ENCODE assay signal across 12 cellular contexts in the genomic region with DNA sequence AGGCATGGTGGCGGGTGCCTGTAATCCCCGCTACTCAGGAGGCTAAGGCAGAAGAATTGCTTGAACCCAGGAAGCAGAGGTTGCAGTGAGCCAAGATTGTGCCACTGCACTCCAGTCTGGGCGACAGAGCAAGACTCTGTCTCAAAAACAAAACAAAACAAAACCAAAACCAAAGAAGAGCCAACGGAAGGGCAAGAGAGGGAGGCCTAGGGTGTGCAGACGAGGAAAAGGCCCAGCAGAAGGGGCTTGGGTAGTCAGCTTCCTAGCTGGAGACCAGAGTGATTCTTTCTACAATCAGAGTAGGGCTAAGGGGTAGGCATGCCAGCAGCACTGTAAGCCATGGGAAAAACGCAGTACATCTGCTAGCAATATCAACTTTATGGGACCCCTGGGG. TPM values are rescaled to one million over a fixed set of nuclear protein-coding genes. Genes with fewer than 3 reads are reported as not detected.
DNase-seq lines count a peak whose midpoint lies in the region; ATAC-seq and TF ChIP-seq lines count a peak whose summit lies in the region.
"Not testable (repeated sequence)": the region's sequence is repeated elsewhere in the genome, so short reads cannot be mapped to it uniquely, and the experiment has no call there.
"Had no signal": no experiment of that assay in that cellular context is flagged by ENCODE, and none has a peak within 500 bp of the region (broad histone marks: within the 10 kb centered on the region; RNA-seq: fewer than 3 reads in every experiment).

No MANE protein-coding gene starts in this region.

- H3K27me3 ChIP-seq in DND-41 (ENCODE audit: insufficient read depth, low read length, poor library complexity); sigmoid colon: not testable (repeated sequence)

- H3K9ac ChIP-seq in DND-41 (ENCODE audit: low read depth, low read length): peak overlapping the region; percentile 82

- H3K9me3 ChIP-seq in DND-41 (ENCODE audit: insufficient read depth, low read length, severe bottlenecking); sigmoid colon: not testable (repeated sequence)

- CTCF ChIA-PET in T-cell (lab: Charles Lee): not testable (repeated sequence)
- CTCF ChIA-PET in activated CD4-positive, alpha-beta memory T cell treated with anti-CD3 and anti-CD28 coated beads, Interleukin-2, amount 10 ng/mL, durations not matched to agents 7 days and 5 days (lab: Charles Lee): interaction anchor here (1.1 to 1.9 kb wide), 2 partner anchors 17 to 106 kb away, joined by 3 to 5 read pairs; no protein-coding TSS in a partner anchor

- DNase-seq in DND-41: peak; percentile 64
- not testable (repeated sequence) for DNase-seq in T-cell; activated CD4-positive, alpha-beta memory T cell treated with anti-CD3 and anti-CD28 coated beads, Interleukin-2, amount 10 ng/mL, durations not matched to agents 7 days and 5 days; activated T-helper 2 cell treated with anti-CD3 and anti-CD28 coated beads, Interferon-gamma antibody, Interleukin-2, Interleukin-4, amounts not matched to agents 10 μg/mL and 5 μg/mL and 100 μg/mL, durations not matched to agents 14 hours and 24 hours and 36 hours (ENCODE audit: low spot score); central memory CD8-positive, alpha-beta T cell (ENCODE audit: low spot score in 2 of 2); naive thymus-derived CD8-positive, alpha-beta T cell
- peak; percentile 2 for DNase-seq in sigmoid colon

- H3K4me3 ChIP-seq in DND-41 (ENCODE audit: low read depth in 1 of 2, low read length in 2 of 2): peak overlapping the region in 1 of 2 experiments; percentile 18; a peak in 1 of 4 replicates
- not testable (repeated sequence) for H3K4me3 ChIP-seq in sigmoid colon

- POLR2A ChIA-PET in T-cell (lab: Charles Lee): not testable (repeated sequence)
- POLR2A ChIA-PET in activated CD4-positive, alpha-beta memory T cell treated with anti-CD3 and anti-CD28 coated beads, Interleukin-2, amount 10 ng/mL, durations not matched to agents 7 days and 5 days (lab: Charles Lee): interaction anchor here (4.9 to 5.5 kb wide), 2 partner anchors 15 to 38 kb away, joined by 34 to 45 read pairs; a partner anchor contains a TSS
- POLR2A ChIA-PET in naive thymus-derived CD8-positive, alpha-beta T cell (lab: Charles Lee): interaction anchor here (1.7 kb wide), 1 partner anchor 37 kb away, joined by 5 read pairs; a partner anchor contains a TSS

- not testable (repeated sequence) for TF ChIP-seq POLR2A in sigmoid colon (IDR thresholded peaks at IDR 0.05)

- H3K79me2 ChIP-seq in DND-41 (ENCODE audit: insufficient read depth, low read length): peaks cover 11% of the 10 kb centered on the region

- H3K4me3 Mint-ChIP-seq in T-cell: peak overlapping the region in 1 of 3 donors; percentile 26
- not testable (repeated sequence) for H3K4me3 Mint-ChIP-seq in activated CD4-positive, alpha-beta memory T cell treated with anti-CD3 and anti-CD28 coated beads, Interleukin-2, amount 10 ng/mL, durations not matched to agents 7 days and 5 days; activated T-helper 2 cell treated with anti-CD3 and anti-CD28 coated beads, Interferon-gamma antibody, Interleukin-2, Interleukin-4, amounts not matched to agents 10 μg/mL and 5 μg/mL and 100 μg/mL, durations not matched to agents 14 hours and 24 hours and 36 hours (ENCODE audit: low read depth)
- peak overlapping the region; percentile 62 for H3K4me3 Mint-ChIP-seq in central memory CD8-positive, alpha-beta T cell
- H3K4me3 Mint-ChIP-seq in naive thymus-derived CD8-positive, alpha-beta T cell: peak overlapping the region in 4 of 10 donors; percentile 17 to 41 (median 31)

- not testable (repeated sequence) for H2AFZ ChIP-seq in DND-41 (ENCODE audit: low read depth, low read length)

- not testable (repeated sequence) for TF ChIP-seq CTCF in DND-41 (IDR thresholded peaks at IDR 0.05; ENCODE audit: borderline replicate concordance, extremely low read depth, low read length, poor library complexity, severe bottlenecking); sigmoid colon (IDR thresholded peaks at IDR 0.05)

- not testable (repeated sequence) for H3K36me3 Mint-ChIP-seq in T-cell; activated CD4-positive, alpha-beta memory T cell treated with anti-CD3 and anti-CD28 coated beads, Interleukin-2, amount 10 ng/mL, durations not matched to agents 7 days and 5 days (ENCODE audit: low read depth); activated T-helper 2 cell treated with anti-CD3 and anti-CD28 coated beads, Interferon-gamma antibody, Interleukin-2, Interleukin-4, amounts not matched to agents 10 μg/mL and 5 μg/mL and 100 μg/mL, durations not matched to agents 14 hours and 24 hours and 36 hours (ENCODE audit: low read depth); central memory CD8-positive, alpha-beta T cell (ENCODE audit: insufficient read depth); naive thymus-derived CD8-positive, alpha-beta T cell

- not testable (repeated sequence) for H3K9me3 Mint-ChIP-seq in T-cell; activated CD4-positive, alpha-beta memory T cell treated with anti-CD3 and anti-CD28 coated beads, Interleukin-2, amount 10 ng/mL, durations not matched to agents 7 days and 5 days; activated T-helper 2 cell treated with anti-CD3 and anti-CD28 coated beads, Interferon-gamma antibody, Interleukin-2, Interleukin-4, amounts not matched to agents 10 μg/mL and 5 μg/mL and 100 μg/mL, durations not matched to agents 14 hours and 24 hours and 36 hours; central memory CD8-positive, alpha-beta T cell; naive thymus-derived CD8-positive, alpha-beta T cell

- 67 to 91% methylated on average over 6 of the region's 6 CpGs for WGBS in sigmoid colon, 2 donors

- peak overlapping the region; percentile 97 for H3K27ac ChIP-seq in DND-41 (ENCODE audit: low read length)
- H3K27ac ChIP-seq in sigmoid colon: not testable (repeated sequence)

- H3K4me2 ChIP-seq in DND-41 (ENCODE audit: insufficient read depth, low read length): peak overlapping the region; percentile 50

- intact Hi-C loops in activated T-helper 2 cell treated with anti-CD3 and anti-CD28 coated beads, Interferon-gamma antibody, Interleukin-2, Interleukin-4, amounts not matched to agents 10 μg/mL and 5 μg/mL and 100 μg/mL, durations not matched to agents 14 hours and 24 hours and 36 hours (cut with micrococcal nuclease); sigmoid colon (cut with DNase I): not testable (repeated sequence)

- peaks cover 37 to 54% (median 50%) of the 10 kb centered on the region in 3 donors for H3K4me1 Mint-ChIP-seq in T-cell
- H3K4me1 Mint-ChIP-seq in activated CD4-positive, alpha-beta memory T cell treated with anti-CD3 and anti-CD28 coated beads, Interleukin-2, amount 10 ng/mL, durations not matched to agents 7 days and 5 days: peaks cover 57% of the 10 kb centered on the region
- peaks cover 37% of the 10 kb centered on the region for H3K4me1 Mint-ChIP-seq in activated T-helper 2 cell treated with anti-CD3 and anti-CD28 coated beads, Interferon-gamma antibody, Interleukin-2, Interleukin-4, amounts not matched to agents 10 μg/mL and 5 μg/mL and 100 μg/mL, durations not matched to agents 14 hours and 24 hours and 36 hours (ENCODE audit: low read depth)
- H3K4me1 Mint-ChIP-seq in central memory CD8-positive, alpha-beta T cell: peaks cover 34% of the 10 kb centered on the region
- peaks cover 17 to 57% (median 41%) of the 10 kb centered on the region in 4 donors for H3K4me1 Mint-ChIP-seq in naive thymus-derived CD8-positive, alpha-beta T cell

- H3K27ac Mint-ChIP-seq in T-cell: peak overlapping the region; percentile 31 to 76
- H3K27ac Mint-ChIP-seq in activated CD4-positive, alpha-beta memory T cell treated with anti-CD3 and anti-CD28 coated beads, Interleukin-2, amount 10 ng/mL, durations not matched to agents 7 days and 5 days: peak overlapping the region; percentile 72
- peak overlapping the region; percentile 66 for H3K27ac Mint-ChIP-seq in activated T-helper 2 cell treated with anti-CD3 and anti-CD28 coated beads, Interferon-gamma antibody, Interleukin-2, Interleukin-4, amounts not matched to agents 10 μg/mL and 5 μg/mL and 100 μg/mL, durations not matched to agents 14 hours and 24 hours and 36 hours
- peak overlapping the region; percentile 58 for H3K27ac Mint-ChIP-seq in central memory CD8-positive, alpha-beta T cell (ENCODE audit: low read depth)
- H3K27ac Mint-ChIP-seq in naive thymus-derived CD8-positive, alpha-beta T cell: peak overlapping the region in 8 of 10 donors; percentile 22 to 81 (median 65)

- peaks cover 97% of the 10 kb centered on the region for H3K4me1 ChIP-seq in DND-41 (ENCODE audit: insufficient read depth, low read length)
- H3K4me1 ChIP-seq in sigmoid colon: not testable (repeated sequence)

- H4K20me1 ChIP-seq in DND-41 (ENCODE audit: insufficient read depth, low read length): not testable (repeated sequence)

- H3K36me3 ChIP-seq in DND-41 (ENCODE audit: insufficient read depth, low read length); sigmoid colon: not testable (repeated sequence)

- TF ChIP-seq EP300 in sigmoid colon (IDR thresholded peaks at IDR 0.05): not testable (repeated sequence)

- H3K27me3 Mint-ChIP-seq in T-cell: peaks cover 0 to 19% of the 10 kb centered on the region in 2 donors
- H3K27me3 Mint-ChIP-seq in activated CD4-positive, alpha-beta memory T cell treated with anti-CD3 and anti-CD28 coated beads, Interleukin-2, amount 10 ng/mL, durations not matched to agents 7 days and 5 days; activated T-helper 2 cell treated with anti-CD3 and anti-CD28 coated beads, Interferon-gamma antibody, Interleukin-2, Interleukin-4, amounts not matched to agents 10 μg/mL and 5 μg/mL and 100 μg/mL, durations not matched to agents 14 hours and 24 hours and 36 hours (ENCODE audit: low read depth); central memory CD8-positive, alpha-beta T cell; naive thymus-derived CD8-positive, alpha-beta T cell: not testable (repeated sequence)

- ATAC-seq in DND-41 (ENCODE audit: insufficient read depth, low read depth): peak; percentile 18
- ATAC-seq in T-cell (replicated peaks in 1 of 4): peak in 1 of 4 experiments; percentile 31
- not testable (repeated sequence) for ATAC-seq in central memory CD8-positive, alpha-beta T cell (replicated peaks; ENCODE audit: extremely low read depth, poor library complexity, severe bottlenecking)
- peak in 1 of 2 donors; percentile 44 for ATAC-seq in naive thymus-derived CD8-positive, alpha-beta T cell

RNA-seq across cellular contexts. Expression of a gene that starts 4.0 kb away (rescaled TPM):
- under 1 TPM in 4 of 5 donors, not detected in 1; 0.20 to 0.84 (median 0.37) TPM for total RNA-seq in T-cell
- 1 to 10 TPM; 1.7 to 2.1 TPM for total RNA-seq in activated CD4-positive, alpha-beta memory T cell treated with anti-CD3 and anti-CD28 coated beads, Interleukin-2, amount 10 ng/mL, durations not matched to agents 7 days and 5 days
- 0.11 and 0.16 TPM in 2 replicates for total RNA-seq in activated T-helper 2 cell treated with anti-CD3 and anti-CD28 coated beads, Interferon-gamma antibody, Interleukin-2, Interleukin-4, amounts not matched to agents 10 μg/mL and 5 μg/mL and 100 μg/mL, durations not matched to agents 14 hours and 24 hours and 36 hours
- total RNA-seq in naive thymus-derived CD8-positive, alpha-beta T cell: not detected
- polyA plus RNA-seq in naive thymus-derived CD8-positive, alpha-beta T cell: under 1 TPM in 2 of 3 donors, not detected in 1; 0.13 to 0.47 TPM
- 10 to 100 TPM in 1 of 4 donors, 1 to 10 TPM in 3; 2.6 to 11.1 (median 4.7) TPM for total RNA-seq in sigmoid colon
- 1 to 10 TPM; 1.8 to 3.3 (median 2.5) TPM for polyA plus RNA-seq in sigmoid colon
- total RNA-seq: Calu3, GM23338, HT1080, MCF 10A, RPMI7951 had no signal
- polyA plus RNA-seq: GM23338 had no signal

RNA-seq across cellular contexts. Expression of a gene that starts 37.0 kb away (rescaled TPM):
- total RNA-seq in T-cell (100 to 1,000 TPM; 102 to 163 (median 142) TPM), sigmoid colon (1 to 10 TPM; 1.7 to 8.7 (median 5.9) TPM)
- total RNA-seq in activated CD4-positive, alpha-beta memory T cell treated with anti-CD3 and anti-CD28 coated beads, Interleukin-2, amount 10 ng/mL, durations not matched to agents 7 days and 5 days: 100 to 1,000 TPM; 229 to 245 TPM
- total RNA-seq in activated T-helper 2 cell treated with anti-CD3 and anti-CD28 coated beads, Interferon-gamma antibody, Interleukin-2, Interleukin-4, amounts not matched to agents 10 μg/mL and 5 μg/mL and 100 μg/mL, durations not matched to agents 14 hours and 24 hours and 36 hours: 89.8 and 102 TPM in 2 replicates
- 100 to 1,000 TPM; 154 to 158 TPM for total RNA-seq in naive thymus-derived CD8-positive, alpha-beta T cell
- polyA plus RNA-seq in naive thymus-derived CD8-positive, alpha-beta T cell: 100 to 1,000 TPM; 100 to 187 (median 115) TPM
- 10 to 100 TPM in 2 of 3 donors, 1 to 10 TPM in 1; 6.2 to 48.3 (median 13.2) TPM for polyA plus RNA-seq in sigmoid colon
- total RNA-seq: Calu3, GM23338, HT1080, MCF 10A, RPMI7951 had no signal
